ENCODE assay signal across 1 cellular context in the genomic region with DNA sequence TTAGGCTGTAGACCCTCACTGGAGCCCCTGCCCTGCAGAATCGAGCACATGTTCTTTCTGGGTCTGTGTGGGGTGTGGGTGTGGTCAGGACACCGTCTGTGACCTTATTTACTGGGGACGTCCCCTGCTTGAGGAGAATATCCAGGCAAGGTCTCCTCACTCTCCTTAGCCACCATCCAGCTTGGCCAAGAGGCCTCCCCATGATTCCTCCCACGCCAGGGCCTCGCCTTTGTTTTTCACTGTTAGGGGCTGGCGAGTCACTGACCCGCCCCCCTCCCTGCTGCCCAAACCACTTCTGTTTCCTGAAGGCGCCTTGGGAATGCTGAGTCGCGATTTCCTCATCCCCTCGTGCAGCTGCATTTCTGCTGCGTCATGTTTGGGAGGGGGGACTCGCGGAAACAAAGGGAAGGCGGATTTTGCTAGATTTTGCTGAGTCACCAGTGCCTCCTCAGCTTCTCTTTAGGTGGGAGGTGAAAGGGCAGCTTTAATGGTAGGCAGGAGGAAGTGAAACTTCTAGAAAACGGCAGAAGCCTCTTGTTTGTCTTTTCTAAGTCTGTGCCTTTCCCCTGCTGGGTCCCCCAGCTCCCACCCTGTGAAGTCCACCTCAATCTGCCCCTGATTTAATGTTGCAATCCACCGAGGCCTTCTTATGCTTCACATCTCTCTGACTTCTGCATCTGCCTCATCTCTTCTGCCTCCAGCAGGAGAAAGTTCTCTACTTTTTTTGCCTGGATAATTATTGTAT.
TF ChIP-seq lines count a peak whose summit lies in the region.

No MANE protein-coding gene starts in this region.

TF ChIP-seq in HepG2, 621 proteins besides CTCF, POLR2A, EP300 and RAD21 (continued from another document and continues in another):
- TF ChIP-seq, protein P1, sequence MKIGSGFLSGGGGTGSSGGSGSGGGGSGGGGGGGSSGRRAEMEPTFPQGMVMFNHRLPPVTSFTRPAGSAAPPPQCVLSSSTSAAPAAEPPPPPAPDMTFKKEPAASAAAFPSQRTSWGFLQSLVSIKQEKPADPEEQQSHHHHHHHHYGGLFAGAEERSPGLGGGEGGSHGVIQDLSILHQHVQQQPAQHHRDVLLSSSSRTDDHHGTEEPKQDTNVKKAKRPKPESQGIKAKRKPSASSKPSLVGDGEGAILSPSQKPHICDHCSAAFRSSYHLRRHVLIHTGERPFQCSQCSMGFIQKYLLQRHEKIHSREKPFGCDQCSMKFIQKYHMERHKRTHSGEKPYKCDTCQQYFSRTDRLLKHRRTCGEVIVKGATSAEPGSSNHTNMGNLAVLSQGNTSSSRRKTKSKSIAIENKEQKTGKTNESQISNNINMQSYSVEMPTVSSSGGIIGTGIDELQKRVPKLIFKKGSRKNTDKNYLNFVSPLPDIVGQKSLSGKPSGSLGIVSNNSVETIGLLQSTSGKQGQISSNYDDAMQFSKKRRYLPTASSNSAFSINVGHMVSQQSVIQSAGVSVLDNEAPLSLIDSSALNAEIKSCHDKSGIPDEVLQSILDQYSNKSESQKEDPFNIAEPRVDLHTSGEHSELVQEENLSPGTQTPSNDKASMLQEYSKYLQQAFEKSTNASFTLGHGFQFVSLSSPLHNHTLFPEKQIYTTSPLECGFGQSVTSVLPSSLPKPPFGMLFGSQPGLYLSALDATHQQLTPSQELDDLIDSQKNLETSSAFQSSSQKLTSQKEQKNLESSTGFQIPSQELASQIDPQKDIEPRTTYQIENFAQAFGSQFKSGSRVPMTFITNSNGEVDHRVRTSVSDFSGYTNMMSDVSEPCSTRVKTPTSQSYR (CRISPR knock-in tag; IDR thresholded peaks at IDR 0.05; ENCODE audit: borderline replicate concordance) = peak; percentile 56; the same call in 1 of the 2 replicates
- TF ChIP-seq GFI1 (CRISPR knock-in tag; IDR thresholded peaks at IDR 0.05; ENCODE audit: borderline replicate concordance) (peak; percentile 52), JUNB (CRISPR knock-in tag; IDR thresholded peaks at IDR 0.05; ENCODE audit: borderline replicate concordance) (no peak), XRCC5 (optimal IDR thresholded peaks at IDR 0.05; ENCODE audit: low read length) (peak; percentile 85), RELA (CRISPR knock-in tag; IDR thresholded peaks at IDR 0.05) (no peak), RBM39 (IDR thresholded peaks at IDR 0.05; ENCODE audit: low read depth, low read length, poor library complexity, severe bottlenecking) (peak; percentile 48), SIX1 (CRISPR knock-in tag; IDR thresholded peaks at IDR 0.05; ENCODE audit: borderline replicate concordance) (no peak), NFKBIZ (CRISPR knock-in tag; IDR thresholded peaks at IDR 0.05) (peak; percentile 81; the same call in 1 of the 2 replicates), NFE2L2 (IDR thresholded peaks at IDR 0.05; ENCODE audit: low read length) (peak; percentile 100), KLF6 (CRISPR knock-in tag; IDR thresholded peaks at IDR 0.05) (peak; percentile 87; the same call in 1 of the 2 replicates), ZNF772 (CRISPR knock-in tag; IDR thresholded peaks at IDR 0.05) (peak; percentile 72; the same call in 1 of the 2 replicates), MAZ (IDR thresholded peaks at IDR 0.05; ENCODE audit: borderline replicate concordance, low read depth, low read length) (peak; percentile 98), MAZ (CRISPR knock-in tag; IDR thresholded peaks at IDR 0.05; ENCODE audit: low read depth) (peak; percentile 99), ZMYM4 (CRISPR knock-in tag; IDR thresholded peaks at IDR 0.05) (peak; percentile 40; the same call in 1 of the 2 replicates), JUN (CRISPR knock-in tag; IDR thresholded peaks at IDR 0.05) (peak; percentile 39; the same call in 1 of the 2 replicates), ZNF614 (CRISPR knock-in tag; IDR thresholded peaks at IDR 0.05; ENCODE audit: borderline replicate concordance) (peak; percentile 73; the same call in 1 of the 2 replicates), PHB2 (IDR thresholded peaks at IDR 0.05; ENCODE audit: partially characterized antibody) (no peak), SALL1 (CRISPR knock-in tag; IDR thresholded peaks at IDR 0.05) (peak; percentile 91), ZBTB38 (CRISPR knock-in tag; IDR thresholded peaks at IDR 0.05) (peak; percentile 76; the same call in 1 of the 2 replicates), KDM5B (CRISPR knock-in tag; IDR thresholded peaks at IDR 0.05; ENCODE audit: borderline replicate concordance) (0 out of 2 replicates have a peak, but pooled peaks have one; percentile 57), PHF8 (CRISPR knock-in tag; IDR thresholded peaks at IDR 0.05) (no peak; the same call in 1 of the 2 replicates), ZNF552 (CRISPR knock-in tag; IDR thresholded peaks at IDR 0.05; ENCODE audit: borderline replicate concordance) (no peak; the same call in 1 of the 2 replicates), MAFK (conservative IDR thresholded peaks at IDR 0.05 in 1 of 2, IDR thresholded peaks at IDR 0.05 in 1 of 2; ENCODE audit: low read length in 2 of 2) (peak; percentile 100), YEATS4 (CRISPR knock-in tag; IDR thresholded peaks at IDR 0.05; ENCODE audit: borderline replicate concordance) (peak; percentile 62; the same call in 1 of the 2 replicates), NR2F6 (IDR thresholded peaks at IDR 0.05) (peak; percentile 73), NR2F6 (CRISPR knock-in tag; IDR thresholded peaks at IDR 0.05) (peak; percentile 88), ZNF317 (CRISPR knock-in tag; IDR thresholded peaks at IDR 0.05) (peak; percentile 82), FOXJ3 (CRISPR knock-in tag; IDR thresholded peaks at IDR 0.05; ENCODE audit: borderline replicate concordance) (peak; percentile 29; the same call in 1 of the 2 replicates)
- TF ChIP-seq, protein P2, sequence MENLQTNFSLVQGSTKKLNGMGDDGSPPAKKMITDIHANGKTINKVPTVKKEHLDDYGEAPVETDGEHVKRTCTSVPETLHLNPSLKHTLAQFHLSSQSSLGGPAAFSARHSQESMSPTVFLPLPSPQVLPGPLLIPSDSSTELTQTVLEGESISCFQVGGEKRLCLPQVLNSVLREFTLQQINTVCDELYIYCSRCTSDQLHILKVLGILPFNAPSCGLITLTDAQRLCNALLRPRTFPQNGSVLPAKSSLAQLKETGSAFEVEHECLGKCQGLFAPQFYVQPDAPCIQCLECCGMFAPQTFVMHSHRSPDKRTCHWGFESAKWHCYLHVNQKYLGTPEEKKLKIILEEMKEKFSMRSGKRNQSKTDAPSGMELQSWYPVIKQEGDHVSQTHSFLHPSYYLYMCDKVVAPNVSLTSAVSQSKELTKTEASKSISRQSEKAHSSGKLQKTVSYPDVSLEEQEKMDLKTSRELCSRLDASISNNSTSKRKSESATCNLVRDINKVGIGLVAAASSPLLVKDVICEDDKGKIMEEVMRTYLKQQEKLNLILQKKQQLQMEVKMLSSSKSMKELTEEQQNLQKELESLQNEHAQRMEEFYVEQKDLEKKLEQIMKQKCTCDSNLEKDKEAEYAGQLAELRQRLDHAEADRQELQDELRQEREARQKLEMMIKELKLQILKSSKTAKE (CRISPR knock-in tag; IDR thresholded peaks at IDR 0.05; ENCODE audit: borderline replicate concordance) = peak; percentile 40; the same call in 1 of the 2 replicates
- TF ChIP-seq, protein P3, sequence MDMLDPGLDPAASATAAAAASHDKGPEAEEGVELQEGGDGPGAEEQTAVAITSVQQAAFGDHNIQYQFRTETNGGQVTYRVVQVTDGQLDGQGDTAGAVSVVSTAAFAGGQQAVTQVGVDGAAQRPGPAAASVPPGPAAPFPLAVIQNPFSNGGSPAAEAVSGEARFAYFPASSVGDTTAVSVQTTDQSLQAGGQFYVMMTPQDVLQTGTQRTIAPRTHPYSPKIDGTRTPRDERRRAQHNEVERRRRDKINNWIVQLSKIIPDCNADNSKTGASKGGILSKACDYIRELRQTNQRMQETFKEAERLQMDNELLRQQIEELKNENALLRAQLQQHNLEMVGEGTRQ (IDR thresholded peaks at IDR 0.05; ENCODE audit: low read depth, low read length) = no peak
- TF ChIP-seq, protein P3 (CRISPR knock-in tag; IDR thresholded peaks at IDR 0.05; ENCODE audit: borderline replicate concordance) = no peak
- TF ChIP-seq, protein P4, sequence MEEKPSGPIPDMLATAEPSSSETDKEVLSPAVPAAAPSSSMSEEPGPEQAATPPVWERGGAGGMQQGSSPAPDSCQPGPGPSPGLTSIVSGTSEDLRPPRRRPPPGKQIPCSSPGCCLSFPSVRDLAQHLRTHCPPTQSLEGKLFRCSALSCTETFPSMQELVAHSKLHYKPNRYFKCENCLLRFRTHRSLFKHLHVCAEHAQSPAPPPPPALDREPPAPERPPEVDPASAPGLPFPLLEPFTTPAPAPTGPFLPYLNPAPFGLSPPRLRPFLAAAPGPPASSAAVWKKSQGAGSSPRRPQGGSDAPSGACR (CRISPR knock-in tag; IDR thresholded peaks at IDR 0.05) = peak; percentile 91; the same call in 1 of the 2 replicates
- TF ChIP-seq, protein P5, sequence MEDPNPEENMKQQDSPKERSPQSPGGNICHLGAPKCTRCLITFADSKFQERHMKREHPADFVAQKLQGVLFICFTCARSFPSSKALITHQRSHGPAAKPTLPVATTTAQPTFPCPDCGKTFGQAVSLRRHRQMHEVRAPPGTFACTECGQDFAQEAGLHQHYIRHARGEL (CRISPR knock-in tag; IDR thresholded peaks at IDR 0.05) = no peak
- TF ChIP-seq, protein P6, sequence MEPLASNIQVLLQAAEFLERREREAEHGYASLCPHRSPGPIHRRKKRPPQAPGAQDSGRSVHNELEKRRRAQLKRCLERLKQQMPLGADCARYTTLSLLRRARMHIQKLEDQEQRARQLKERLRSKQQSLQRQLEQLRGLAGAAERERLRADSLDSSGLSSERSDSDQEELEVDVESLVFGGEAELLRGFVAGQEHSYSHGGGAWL (CRISPR knock-in tag; IDR thresholded peaks at IDR 0.05) = peak; percentile 57; the same call in 1 of the 2 replicates
- TF ChIP-seq, protein P7, sequence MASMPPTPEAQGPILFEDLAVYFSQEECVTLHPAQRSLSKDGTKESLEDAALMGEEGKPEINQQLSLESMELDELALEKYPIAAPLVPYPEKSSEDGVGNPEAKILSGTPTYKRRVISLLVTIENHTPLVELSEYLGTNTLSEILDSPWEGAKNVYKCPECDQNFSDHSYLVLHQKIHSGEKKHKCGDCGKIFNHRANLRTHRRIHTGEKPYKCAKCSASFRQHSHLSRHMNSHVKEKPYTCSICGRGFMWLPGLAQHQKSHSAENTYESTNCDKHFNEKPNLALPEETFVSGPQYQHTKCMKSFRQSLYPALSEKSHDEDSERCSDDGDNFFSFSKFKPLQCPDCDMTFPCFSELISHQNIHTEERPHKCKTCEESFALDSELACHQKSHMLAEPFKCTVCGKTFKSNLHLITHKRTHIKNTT (CRISPR knock-in tag; IDR thresholded peaks at IDR 0.05) = no peak
- TF ChIP-seq, protein P8, sequence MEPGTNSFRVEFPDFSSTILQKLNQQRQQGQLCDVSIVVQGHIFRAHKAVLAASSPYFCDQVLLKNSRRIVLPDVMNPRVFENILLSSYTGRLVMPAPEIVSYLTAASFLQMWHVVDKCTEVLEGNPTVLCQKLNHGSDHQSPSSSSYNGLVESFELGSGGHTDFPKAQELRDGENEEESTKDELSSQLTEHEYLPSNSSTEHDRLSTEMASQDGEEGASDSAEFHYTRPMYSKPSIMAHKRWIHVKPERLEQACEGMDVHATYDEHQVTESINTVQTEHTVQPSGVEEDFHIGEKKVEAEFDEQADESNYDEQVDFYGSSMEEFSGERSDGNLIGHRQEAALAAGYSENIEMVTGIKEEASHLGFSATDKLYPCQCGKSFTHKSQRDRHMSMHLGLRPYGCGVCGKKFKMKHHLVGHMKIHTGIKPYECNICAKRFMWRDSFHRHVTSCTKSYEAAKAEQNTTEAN (CRISPR knock-in tag; conservative IDR thresholded peaks at IDR 0.05) = 0 out of 2 replicates have a peak, but pooled peaks have one; percentile 53
- TF ChIP-seq, protein P9, sequence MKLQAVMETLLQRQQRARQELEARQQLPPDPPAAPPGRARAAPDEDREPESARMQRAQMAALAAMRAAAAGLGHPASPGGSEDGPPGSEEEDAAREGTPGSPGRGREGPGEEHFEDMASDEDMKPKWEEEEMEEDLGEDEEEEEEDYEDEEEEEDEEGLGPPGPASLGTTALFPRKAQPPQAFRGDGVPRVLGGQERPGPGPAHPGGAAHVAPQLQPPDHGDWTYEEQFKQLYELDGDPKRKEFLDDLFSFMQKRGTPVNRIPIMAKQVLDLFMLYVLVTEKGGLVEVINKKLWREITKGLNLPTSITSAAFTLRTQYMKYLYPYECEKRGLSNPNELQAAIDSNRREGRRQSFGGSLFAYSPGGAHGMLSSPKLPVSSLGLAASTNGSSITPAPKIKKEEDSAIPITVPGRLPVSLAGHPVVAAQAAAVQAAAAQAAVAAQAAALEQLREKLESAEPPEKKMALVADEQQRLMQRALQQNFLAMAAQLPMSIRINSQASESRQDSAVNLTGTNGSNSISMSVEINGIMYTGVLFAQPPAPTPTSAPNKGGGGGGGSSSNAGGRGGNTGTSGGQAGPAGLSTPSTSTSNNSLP (IDR thresholded peaks at IDR 0.05; ENCODE audit: low read depth, low read length) = 0 out of 2 replicates have a peak, but pooled peaks have one; percentile 18
- TF ChIP-seq, protein P10, sequence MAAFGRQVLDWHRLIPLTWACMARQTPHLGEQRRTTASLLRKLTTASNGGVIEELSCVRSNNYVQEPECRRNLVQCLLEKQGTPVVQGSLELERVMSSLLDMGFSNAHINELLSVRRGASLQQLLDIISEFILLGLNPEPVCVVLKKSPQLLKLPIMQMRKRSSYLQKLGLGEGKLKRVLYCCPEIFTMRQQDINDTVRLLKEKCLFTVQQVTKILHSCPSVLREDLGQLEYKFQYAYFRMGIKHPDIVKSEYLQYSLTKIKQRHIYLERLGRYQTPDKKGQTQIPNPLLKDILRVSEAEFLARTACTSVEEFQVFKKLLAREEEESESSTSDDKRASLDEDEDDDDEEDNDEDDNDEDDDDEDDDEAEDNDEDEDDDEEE (CRISPR knock-in tag; IDR thresholded peaks at IDR 0.05) = no peak
